Comparison of ENCODE assay signal across 23 cellular contexts in genomic region chr7:16061630-16062029, GRCh38.
DNase-seq lines count a peak whose midpoint lies in the region; ATAC-seq, FAIRE-seq and TF ChIP-seq lines count a peak whose summit lies in the region.
"Had no signal": no experiment of that assay in that cellular context is flagged by ENCODE, and none has a peak within 500 bp of the region (broad histone marks: within the 10 kb centered on the region; RNA-seq: fewer than 3 reads in every experiment).

No MANE protein-coding gene starts in this region.

- 64% methylated on average over 1 of the region's 1 CpG for WGBS in right cardiac atrium

- FAIRE-seq in astrocyte (lab: Jason Lieb, UNC), result no peak
- FAIRE-seq in GM12891 (lab: Jason Lieb, UNC), result no peak

- H3K4me2 ChIP-seq in astrocyte (ENCODE audit: low read length), result peak overlapping the region; percentile 64
- H3K4me2 ChIP-seq: KMS-11 had no signal

- no peaks in the 10 kb centered on the region for H3K36me3 ChIP-seq in astrocyte (ENCODE audit: insufficient read depth, low read length)
- H3K36me3 ChIP-seq: WERI-Rb-1 had no signal

- H2AFZ ChIP-seq in astrocyte (ENCODE audit: low read depth, low read length), result no peak overlapping the region

- H3K27ac ChIP-seq in right cardiac atrium (ENCODE audit: low read length) (peak overlapping the region; percentile 19), astrocyte (ENCODE audit: low read depth, low read length) (no peak overlapping the region)
- H3K27ac ChIP-seq: KMS-11, WERI-Rb-1 had no signal

- H3K27me3 Mint-ChIP-seq in astrocyte (ENCODE audit: low read depth, unreplicated experiment) (no peaks in the 10 kb centered on the region), nephron (ENCODE audit: low read depth) (no peaks in the 10 kb centered on the region)
- H3K27me3 Mint-ChIP-seq: CD4-positive, alpha-beta T cell had no signal

- H3K36me3 Mint-ChIP-seq in astrocyte (ENCODE audit: low read depth, unreplicated experiment) (no peaks in the 10 kb centered on the region), nephron (ENCODE audit: low read depth) (no peaks in the 10 kb centered on the region)

- H3K4me1 ChIP-seq in right cardiac atrium (ENCODE audit: control insufficient read depth, insufficient read depth, low read length) (no peaks in the 10 kb centered on the region), astrocyte (ENCODE audit: insufficient read depth, low read length) (peaks cover 9% of the 10 kb centered on the region)

- H3K9me3 ChIP-seq in right cardiac atrium (ENCODE audit: control insufficient read depth, low read length) (no peaks in the 10 kb centered on the region), astrocyte (ENCODE audit: insufficient read depth, low read depth, low read length) (no peaks in the 10 kb centered on the region)
- H3K9me3 ChIP-seq: mucosa of descending colon had no signal

- H3K27me3 ChIP-seq in right cardiac atrium (ENCODE audit: control insufficient read depth, insufficient read depth) (no peaks in the 10 kb centered on the region), astrocyte (ENCODE audit: insufficient read depth, low read length) (peaks cover 30% of the 10 kb centered on the region)

- TF ChIP-seq CTCF in astrocyte (IDR thresholded peaks at IDR 0.05; ENCODE audit: insufficient read depth, low read depth, low read length) (no peak), nephron (IDR thresholded peaks at IDR 0.05; ENCODE audit: unreplicated experiment in 3 of 3) (no peak)

- intact Hi-C loops in right cardiac atrium (cut with DNase I) (loop anchor here in 1 of 4 donors (10.0 kb wide), 2 partner anchors 227 to 377 kb away; partner anchors contain the start of gene MEOX2), left ventricle myocardium superior (cut with micrococcal nuclease) (loop anchor here (10.0 kb wide), 2 partner anchors 377 to 737 kb away; partner anchors contain the start of gene MEOX2)

- DNase-seq in right cardiac atrium, result no peak
- no peak for DNase-seq in left ventricle myocardium superior
- no peak for DNase-seq in astrocyte (ENCODE audit: low read depth)
- DNase-seq in effector CD8-positive, alpha-beta T cell (lab: John Stamatoyannopoulos, UW), result no peak
- DNase-seq in GM12891 (ENCODE audit: insufficient read length, low spot score), result no peak
- DNase-seq: activated gamma-delta T cell treated with Interleukin-2 at 50 U/mL for 16 hours; caudate nucleus; CD4-positive, alpha-beta T cell; DMS 273 treated with DMSO at 0.1 percent for 48 hours; glutamatergic neuron; H7; mucosa of descending colon; MV-4-11; NCI-H187; NCI-H748 treated with DMSO at 0.1 percent for 48 hours; OCI-M1; SHP77 treated with DMSO at 0.1 percent for 48 hours; WERI-Rb-1 had no signal

- peaks cover 11% of the 10 kb centered on the region for H3K4me1 Mint-ChIP-seq in astrocyte (ENCODE audit: low read depth, unreplicated experiment)
- peaks cover 31% of the 10 kb centered on the region for H3K4me1 Mint-ChIP-seq in nephron

- peak overlapping the region; percentile 28 for H3K27ac Mint-ChIP-seq in astrocyte (ENCODE audit: unreplicated experiment)
- H3K27ac Mint-ChIP-seq in nephron, result peak overlapping the region in 2 of 3 experiments; percentile 69 to 74
- H3K27ac Mint-ChIP-seq: CD4-positive, alpha-beta T cell; T-helper 1 cell treated with Interleukin-12 subunit alpha and Interleukin-12 subunit beta and Interleukin-4 antibody, amounts not matched to agents 30 μg/mL and 1 μg/mL, for 36 hours had no signal

- no peak for TF ChIP-seq POLR2A in GM12891 (IDR thresholded peaks at IDR 0.05; ENCODE audit: low read depth, low read length)

- H3K4me3 ChIP-seq in right cardiac atrium (ENCODE audit: low read length), result no peak overlapping the region
- H3K4me3 ChIP-seq in astrocyte (ENCODE audit: insufficient read depth, low read depth, low read length), result no peak overlapping the region
- H3K4me3 ChIP-seq: mucosa of descending colon had no signal

- no peaks in the 10 kb centered on the region for H3K9me3 Mint-ChIP-seq in astrocyte (ENCODE audit: unreplicated experiment)
- no peaks in the 10 kb centered on the region for H3K9me3 Mint-ChIP-seq in nephron
- H3K9me3 Mint-ChIP-seq: CD4-positive, alpha-beta T cell; T-helper 1 cell treated with Interleukin-12 subunit alpha and Interleukin-12 subunit beta and Interleukin-4 antibody, amounts not matched to agents 30 μg/mL and 1 μg/mL, for 36 hours had no signal

- no peaks in the 10 kb centered on the region for H4K20me1 ChIP-seq in astrocyte (ENCODE audit: insufficient read depth, low read length)

- H3K79me2 ChIP-seq in astrocyte (ENCODE audit: insufficient read depth, low read length), result no peaks in the 10 kb centered on the region

- H3K4me3 Mint-ChIP-seq in astrocyte (ENCODE audit: unreplicated experiment), result no peak overlapping the region
- H3K4me3 Mint-ChIP-seq in nephron, result no peak overlapping the region
- H3K4me3 Mint-ChIP-seq: CD4-positive, alpha-beta T cell; T-helper 1 cell treated with Interleukin-12 subunit alpha and Interleukin-12 subunit beta and Interleukin-4 antibody, amounts not matched to agents 30 μg/mL and 1 μg/mL, for 36 hours had no signal

- ATAC-seq in right cardiac atrium (no peak), left ventricle myocardium superior (no peak), HG03378 (IDR thresholded peaks at IDR 0.05; ENCODE audit: unreplicated experiment) (no peak), GM21619 (IDR thresholded peaks at IDR 0.05; ENCODE audit: unreplicated experiment) (no peak)
- ATAC-seq: mucosa of descending colon had no signal

- H3K9ac ChIP-seq in astrocyte (ENCODE audit: low read length), result no peak overlapping the region
- H3K9ac ChIP-seq: KMS-11 had no signal

TF ChIP-seq in GM12891, 5 proteins besides CTCF, POLR2A, EP300 and RAD21:
- TF ChIP-seq TAF1 (IDR thresholded peaks at IDR 0.05; ENCODE audit: low read depth, low read length), result no peak
- no peak for TF ChIP-seq POU2F2 (IDR thresholded peaks at IDR 0.05; ENCODE audit: low read depth, low read length)
- TF ChIP-seq SPI1 (IDR thresholded peaks at IDR 0.05; ENCODE audit: low read depth, low read length), result no peak
- no peak for TF ChIP-seq POLR2AphosphoS5 (IDR thresholded peaks at IDR 0.05; ENCODE audit: low read depth, low read length)
- no peak for TF ChIP-seq PAX5 (IDR thresholded peaks at IDR 0.05; ENCODE audit: insufficient read depth, low read length, severe bottlenecking)
TF ChIP-seq in GM12891: peak in this region for 0.
